ENCODE assay signal across 28 cellular contexts in genomic region chr18:50953822-50954221, GRCh38. TPM values are rescaled to one million over a fixed set of nuclear protein-coding genes. Genes with fewer than 3 reads are reported as not detected.
"Had no signal": no experiment of that assay in that cellular context is flagged by ENCODE, and none has a peak within 500 bp of the region (broad histone marks: within the 10 kb centered on the region; RNA-seq: fewer than 3 reads in every experiment).

No MANE protein-coding gene starts in this region.

- DNase-seq: activated B cell treated with CpG ODN at 0.5 μM for 24 hours; activated CD4-positive, alpha-beta memory T cell treated with anti-CD3 and anti-CD28 coated beads for 36 hours; activated CD4-positive, alpha-beta T cell treated with anti-CD3 and anti-CD28 coated beads for 4 hours; activated CD4-positive, alpha-beta T cell treated with anti-CD3 and anti-CD28 coated beads, Interleukin-2, amount 50 U/mL, for 1 hour; activated CD4-positive, alpha-beta T cell treated with anti-CD3 and anti-CD28 coated beads, Interleukin-2, amount 50 U/mL, for 4 hours; activated CD4-positive, CD25-positive, alpha-beta regulatory T cell treated with anti-CD3 and anti-CD28 coated beads, Interleukin-2, amount 50 U/mL, for 72 hours; activated CD8-positive, alpha-beta memory T cell treated with anti-CD3 and anti-CD28 coated beads, Interleukin-2, amount 50 U/mL, for 4 hours; activated CD8-positive, alpha-beta T cell treated with anti-CD3 and anti-CD28 coated beads for 36 hours; activated effector memory CD4-positive, alpha-beta T cell treated with anti-CD3 and anti-CD28 coated beads, Interleukin-2, amount 50 U/mL, for 16 hours; activated gamma-delta T cell treated with Interleukin-2 at 50 U/mL for 16 hours; activated naive CD4-positive, alpha-beta T cell treated with anti-CD3 and anti-CD28 coated beads, Interleukin-2, amount 10 ng/mL, durations not matched to agents 7 days and 5 days; activated naive CD4-positive, alpha-beta T cell treated with Interleukin-2 at 50 U/mL for 16 hours; activated naive CD8-positive, alpha-beta T cell treated with anti-CD3 and anti-CD28 coated beads, Interleukin-2, amount 10 ng/mL, durations not matched to agents 7 days and 5 days; activated naive CD8-positive, alpha-beta T cell treated with anti-CD3 and anti-CD28 coated beads, Interleukin-2, amount 50 U/mL, for 24 hours; activated T-cell treated with anti-CD3 and anti-CD28 coated beads for 4 hours; activated T-cell treated with anti-CD3 and anti-CD28 coated beads, Interleukin-2, amount 50 U/mL, for 1 hour; activated T-cell treated with anti-CD3 and anti-CD28 coated beads, Interleukin-2, amount 50 U/mL, for 4 hours; activated T-cell treated with anti-CD3 and anti-CD28 coated beads, Interleukin-2, amount 50 U/mL, for 72 hours; amygdala; anterior cingulate cortex; caudate nucleus; cerebellar nuclear complex; T-helper 1 cell; T-helper 2 cell; T-helper 9 cell had no signal

- FAIRE-seq: bronchial epithelial cell, TTC549 had no signal

RNA-seq across cellular contexts. Expression of gene ELAC1, which starts 14.0 kb away (rescaled TPM):
- total RNA-seq: ascending aorta had no signal
